7 cellular contexts compared by ENCODE assay signal in genomic region chr14:31052905-31053586, GRCh38. TPM values are rescaled to one million over a fixed set of nuclear protein-coding genes. Genes with fewer than 3 reads are reported as not detected.
DNase-seq lines count a peak whose midpoint lies in the region; ATAC-seq, FAIRE-seq and TF ChIP-seq lines count a peak whose summit lies in the region.
"Not testable (repeated sequence)": the region's sequence is repeated elsewhere in the genome, so short reads cannot be mapped to it uniquely, and the experiment has no call there.

No MANE protein-coding gene starts in this region.

- not testable (repeated sequence) for H3K27ac Mint-ChIP-seq in astrocyte (ENCODE audit: unreplicated experiment)

- TF ChIP-seq CTCF in astrocyte (IDR thresholded peaks at IDR 0.05; ENCODE audit: insufficient read depth, low read depth, low read length); fibroblast of the aortic adventitia (IDR thresholded peaks at IDR 0.05; ENCODE audit: insufficient read depth, low read length); right atrium auricular region (IDR thresholded peaks at IDR 0.05); lung (IDR thresholded peaks at IDR 0.05; ENCODE audit: control extremely low read depth, extremely low read depth); psoas muscle (IDR thresholded peaks at IDR 0.05); testis (IDR thresholded peaks at IDR 0.05): not testable (repeated sequence)

- H3K9me3 ChIP-seq in astrocyte (ENCODE audit: insufficient read depth, low read depth, low read length); right atrium auricular region; lung (ENCODE audit: control insufficient read depth in 2 of 2, insufficient read depth in 1 of 2, low read length in 1 of 2); psoas muscle; testis: not testable (repeated sequence)

- DNase-seq in HuH-7 (ENCODE audit: low spot score): peak; percentile 58
- DNase-seq in astrocyte (ENCODE audit: low read depth): peak; percentile 76
- DNase-seq in fibroblast of the aortic adventitia (ENCODE audit: low read depth): peak; percentile 96
- peak; percentile 84 for DNase-seq in right atrium auricular region (ENCODE audit: low spot score)
- DNase-seq in lung (ENCODE audit: low spot score): peak; percentile 44
- peak; percentile 77 to 88 for DNase-seq in psoas muscle
- DNase-seq in testis: peak; percentile 53

- H3K4me3 ChIP-seq in astrocyte (ENCODE audit: insufficient read depth, low read depth, low read length); fibroblast of the aortic adventitia (ENCODE audit: low read depth, low read length); right atrium auricular region; lung; psoas muscle; testis: not testable (repeated sequence)

- H3K27me3 Mint-ChIP-seq in astrocyte (ENCODE audit: low read depth, unreplicated experiment): not testable (repeated sequence)

- H3K79me2 ChIP-seq in astrocyte (ENCODE audit: insufficient read depth, low read length): not testable (repeated sequence)

- ATAC-seq in lung (ENCODE audit: insufficient read depth, low FRiP score) (peak; percentile 44), psoas muscle (peak; percentile 54 to 91 (median 86))

- H4K20me1 ChIP-seq in astrocyte (ENCODE audit: insufficient read depth, low read length): not testable (repeated sequence)

- not testable (repeated sequence) for H3K36me3 ChIP-seq in astrocyte (ENCODE audit: insufficient read depth, low read length); right atrium auricular region; lung (ENCODE audit: control insufficient read depth in 2 of 2, insufficient read depth in 2 of 2, low read length in 2 of 2); psoas muscle (ENCODE audit: insufficient read depth in 1 of 2, low read depth in 1 of 2); testis (ENCODE audit: low read depth, missing control alignments)

- TF ChIP-seq POLR2A in testis (IDR thresholded peaks at IDR 0.05): not testable (repeated sequence)

- H3K4me2 ChIP-seq in astrocyte (ENCODE audit: low read length): not testable (repeated sequence)

- H2AFZ ChIP-seq in astrocyte (ENCODE audit: low read depth, low read length): not testable (repeated sequence)

- not testable (repeated sequence) for H3K4me1 ChIP-seq in astrocyte (ENCODE audit: insufficient read depth, low read length); lung (ENCODE audit: control insufficient read depth in 2 of 2, insufficient read depth in 2 of 2, low read length in 2 of 2); testis
- H3K4me1 ChIP-seq in right atrium auricular region (peaks cover 0 to 17% of the 10 kb centered on the region in 2 donors), psoas muscle (peaks cover 27% of the 10 kb centered on the region)

- H3K9ac ChIP-seq in astrocyte (ENCODE audit: low read length): not testable (repeated sequence)

- not testable (repeated sequence) for H3K27me3 ChIP-seq in astrocyte (ENCODE audit: insufficient read depth, low read length); right atrium auricular region; lung (ENCODE audit: control insufficient read depth, insufficient read depth); psoas muscle (ENCODE audit: insufficient read depth in 3 of 3, low read length in 2 of 3); testis

- intact Hi-C loops in psoas muscle (cut with DNase I); testis (cut with DNase I; ENCODE audit: low total_unique reads): not testable (repeated sequence)

- H3K9me3 Mint-ChIP-seq in astrocyte (ENCODE audit: unreplicated experiment): not testable (repeated sequence)

- not testable (repeated sequence) for H3K27ac ChIP-seq in astrocyte (ENCODE audit: low read depth, low read length); testis
- H3K27ac ChIP-seq in right atrium auricular region (peak overlapping the region in 1 of 2 donors; percentile 0), lung (ENCODE audit: low read depth in 1 of 2, low read length in 1 of 2) (peak overlapping the region in 1 of 2 donors; percentile 22), psoas muscle (peak overlapping the region; percentile 81)

- H3K4me3 Mint-ChIP-seq in astrocyte (ENCODE audit: unreplicated experiment): not testable (repeated sequence)

- FAIRE-seq in astrocyte (lab: Jason Lieb, UNC): not testable (repeated sequence)

- H3K4me1 Mint-ChIP-seq in astrocyte (ENCODE audit: low read depth, unreplicated experiment): not testable (repeated sequence)

- whole genome bisulfite sequencing in lung, 2 donors: 84 to 89% methylated on average over 8 to 9 of the region's 9 CpGs
- 32 to 54% (median 32%) methylated on average over 9 of the region's 9 CpGs for WGBS in psoas muscle, 3 donors
- WGBS in testis, 2 donors: 61 to 65% methylated on average over 9 of the region's 9 CpGs

- not testable (repeated sequence) for H3K36me3 Mint-ChIP-seq in astrocyte (ENCODE audit: low read depth, unreplicated experiment)

RNA-seq across cellular contexts. Expression of gene STRN3, which starts 26.9 kb away (rescaled TPM):
- total RNA-seq in astrocyte: 46.6 and 48.4 TPM in 2 replicates
- 51.1 and 67.2 TPM in 2 replicates for total RNA-seq in fibroblast of the aortic adventitia (ENCODE audit: low replicate concordance)
- 10 to 100 TPM; 34.2 to 46.8 TPM for total RNA-seq in right atrium auricular region
- 10 to 100 TPM; 27.1 to 86.8 TPM for total RNA-seq in lung
- 10 to 100 TPM; 10.6 to 10.8 TPM for polyA plus RNA-seq in lung
- total RNA-seq in psoas muscle: 100 to 1,000 TPM in 2 of 4 donors, 10 to 100 TPM in 2; 80.2 to 154 (median 95.4) TPM
- 10 to 100 TPM; 28.2 to 45.9 (median 31.5) TPM for polyA plus RNA-seq in psoas muscle
- 10 to 100 TPM; 60.1 to 65.2 TPM for total RNA-seq in testis
- polyA plus RNA-seq in testis (ENCODE audit: insufficient read depth, low read depth, low replicate concordance): 35.1 TPM

RNA-seq across cellular contexts. Expression of gene AP4S1, which starts 27.6 kb away (rescaled TPM):
- total RNA-seq in astrocyte: 5.7 TPM in 2 replicates
- total RNA-seq in fibroblast of the aortic adventitia (ENCODE audit: low replicate concordance): 4.2 and 7.9 TPM in 2 replicates
- 10 to 100 TPM in 1 of 2 donors, 1 to 10 TPM in 1; 3.3 to 17.3 TPM for total RNA-seq in right atrium auricular region
- 10 to 100 TPM in 1 of 2 donors, 1 to 10 TPM in 1; 7.1 to 10.7 TPM for total RNA-seq in lung
- 1 to 10 TPM; 5.4 to 7.5 TPM for polyA plus RNA-seq in lung
- total RNA-seq in psoas muscle: 10 to 100 TPM in 1 of 4 donors, 1 to 10 TPM in 3; 4.2 to 13.9 (median 7.2) TPM
- 1 to 10 TPM; 4.2 to 9.8 (median 4.8) TPM for polyA plus RNA-seq in psoas muscle
- total RNA-seq in testis: 10 to 100 TPM; 18.9 to 21.5 TPM
- 41.8 TPM for polyA plus RNA-seq in testis (ENCODE audit: insufficient read depth, low read depth, low replicate concordance)

Comparison
In these comparisons a context has a peak if more than half of its experiments do, and no peak if none do; other contexts are left out.
1. DNase-seq: peak in every context shown above with its lines; median percentile 96 in fibroblast of the aortic adventitia; 84 in right atrium auricular region; 82 in psoas muscle; 76 in astrocyte; 58 in HuH-7; 53 in testis; 44 in lung.